ENCODE assay signal across 21 cellular contexts in the genomic region with DNA sequence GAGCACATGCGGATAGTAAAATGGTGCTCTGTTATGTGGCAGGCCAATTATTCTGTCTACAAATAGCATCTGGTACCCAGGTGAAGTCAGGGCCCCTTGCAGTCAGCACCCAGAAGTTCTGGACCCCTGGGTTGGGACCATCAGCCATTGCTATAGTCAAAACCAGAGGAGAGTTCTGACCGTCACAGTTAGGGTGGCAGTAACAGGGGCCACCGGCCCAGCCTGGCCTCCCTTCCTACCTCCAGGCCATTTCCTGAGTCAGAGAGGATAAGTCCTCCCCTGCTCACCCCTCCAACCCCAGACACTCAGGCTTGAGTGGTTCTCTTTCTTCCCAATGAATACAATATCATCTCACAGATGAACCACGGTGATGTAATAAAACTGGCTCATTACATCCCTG.
"Had no signal": no experiment of that assay in that cellular context is flagged by ENCODE, and none has a peak within 500 bp of the region (broad histone marks: within the 10 kb centered on the region; RNA-seq: fewer than 3 reads in every experiment).

No MANE protein-coding gene starts in this region.

- H3K36me3 ChIP-seq: brain microvascular endothelial cell, cardiac muscle cell had no signal

- H3K27ac ChIP-seq: brain microvascular endothelial cell, cardiac muscle cell had no signal

- H3K27me3 ChIP-seq: cardiac muscle cell had no signal

- DNase-seq: activated B cell treated with CpG ODN at 0.5 μM for 24 hours; activated CD4-positive, alpha-beta T cell treated with anti-CD3 and anti-CD28 coated beads for 1 hour; activated CD4-positive, alpha-beta T cell treated with anti-CD3 and anti-CD28 coated beads, Interleukin-2, amount 10 ng/mL, durations not matched to agents 24 days and 14 days; activated CD4-positive, alpha-beta T cell treated with anti-CD3 and anti-CD28 coated beads, Interleukin-2, amount 50 U/mL, for 48 hours; activated naive CD4-positive, alpha-beta T cell treated with Interleukin-2 at 50 U/mL for 16 hours; activated T-cell treated with anti-CD3 and anti-CD28 coated beads, Interleukin-2, amount 50 U/mL, for 1 hour; brain microvascular endothelial cell; Karpas-422; MM.1S; NCI-H1105 treated with DMSO at 0.1 percent for 48 hours; NCI-H1436 treated with DMSO at 0.1 percent for 48 hours; NCI-H187; NCI-H2107; NCI-H2171 treated with DMSO at 0.1 percent for 48 hours; NCI-H226; NCI-H82; SIG-M5; T-helper 17 cell; T-helper 9 cell had no signal

- H3K4me3 ChIP-seq: cardiac muscle cell, K562 had no signal
